Comparison of ENCODE assay signal across 23 cellular contexts in the genomic region with DNA sequence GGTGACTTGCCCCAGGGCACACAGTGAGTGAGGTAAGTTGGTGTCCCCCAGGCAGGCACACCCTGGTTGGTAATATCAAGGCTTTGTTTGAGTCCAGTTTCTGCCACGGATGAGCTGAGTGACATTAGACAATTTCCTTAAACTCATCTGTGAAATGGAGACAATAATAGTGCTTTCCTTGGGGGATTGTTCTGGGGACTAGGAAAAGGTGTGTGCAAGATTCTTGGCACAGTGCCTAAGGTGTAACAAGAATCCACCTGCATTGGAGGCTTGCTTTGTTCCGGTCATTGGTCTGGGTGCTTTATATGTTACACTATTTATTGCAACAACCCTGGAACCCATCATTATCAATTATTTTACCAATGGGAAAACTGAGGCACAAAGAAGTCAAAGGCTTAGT. TPM values are rescaled to one million over a fixed set of nuclear protein-coding genes. Genes with fewer than 3 reads are reported as not detected.
DNase-seq lines count a peak whose midpoint lies in the region; ATAC-seq, FAIRE-seq and TF ChIP-seq lines count a peak whose summit lies in the region.
"Had no signal": no experiment of that assay in that cellular context is flagged by ENCODE, and none has a peak within 500 bp of the region (broad histone marks: within the 10 kb centered on the region; RNA-seq: fewer than 3 reads in every experiment).

No MANE protein-coding gene starts in this region.

- H3K79me2 ChIP-seq in mammary epithelial cell (ENCODE audit: insufficient read depth, low read length), result no peaks in the 10 kb centered on the region

- no peak for TF ChIP-seq CTCF in mammary epithelial cell (conservative IDR thresholded peaks at IDR 0.05 in 1 of 2, IDR thresholded peaks at IDR 0.05 in 1 of 2; ENCODE audit: extremely low read depth in 1 of 2, insufficient read depth in 1 of 2, low read depth in 1 of 2, low read length in 2 of 2)
- no peak for TF ChIP-seq CTCF in breast epithelium (IDR thresholded peaks at IDR 0.05)
- TF ChIP-seq CTCF in foreskin keratinocyte (conservative IDR thresholded peaks at IDR 0.05), result no peak
- no peak for TF ChIP-seq CTCF in kidney (IDR thresholded peaks at IDR 0.05; ENCODE audit: borderline replicate concordance, extremely low read depth, insufficient read depth)

- DNase-seq in mammary epithelial cell, result peak; percentile 38
- DNase-seq in breast epithelium (ENCODE audit: low spot score in 2 of 2), result no peak
- peak; percentile 34 for DNase-seq in NCI-H69 (lab: John Stamatoyannopoulos, UW)
- DNase-seq in foreskin keratinocyte, result peak in 1 of 2 donors; percentile 60
- DNase-seq in kidney, result no peak
- no peak for DNase-seq in nucleus accumbens (lab: John Stamatoyannopoulos, UW)
- DNase-seq: CD4-positive, CD25-positive, alpha-beta regulatory T cell; CD8-positive, alpha-beta T cell; DMS 273 treated with DMSO at 0.1 percent for 48 hours; DMS79; EL; GDM1; GM23248; H9 had no signal

- FAIRE-seq in kidney (lab: Jason Lieb, UNC), result no peak
- FAIRE-seq: A204.1, D721Med, GM12878, GM19239 had no signal

- H3K4me3 ChIP-seq in mammary epithelial cell (replicated peaks in 1 of 3; ENCODE audit: insufficient read depth in 1 of 3, low read depth in 2 of 3, low read length in 3 of 3) (no peak overlapping the region), breast epithelium (no peak overlapping the region), kidney (ENCODE audit: low read length in 2 of 2) (no peak overlapping the region)
- H3K4me3 ChIP-seq: BLaER1, GM12878, GM23248 had no signal

- H3K9ac ChIP-seq in mammary epithelial cell (ENCODE audit: insufficient read depth, low read length) (no peak overlapping the region), kidney (ENCODE audit: low read length in 2 of 2) (no peak overlapping the region)
- H3K9ac ChIP-seq: BLaER1, GM23248 had no signal

- dilution Hi-C loops in mammary epithelial cell (cut with HindIII; ENCODE audit: low sequenced_read_pairs), result no loop called here

- in situ Hi-C loops in mammary epithelial cell (cut with MboI; ENCODE audit: low sequenced_read_pairs in 2 of 2), result loop anchor here in 1 of 2 donors (25.0 kb wide), 1 partner anchor 240 kb away; no protein-coding TSS in a partner anchor

- no peak overlapping the region for H3K4me2 ChIP-seq in mammary epithelial cell (ENCODE audit: insufficient read depth, low read depth, low read length)
- H3K4me2 ChIP-seq: BLaER1 had no signal

- WGBS in mammary epithelial cell (ENCODE audit: low coverage, missing lambda C conversion rate), result 48% methylated on average over 2 of the region's 2 CpGs

- H3K27ac ChIP-seq in mammary epithelial cell (ENCODE audit: insufficient read depth, low read depth, low read length), result no peak overlapping the region
- H3K27ac ChIP-seq in breast epithelium, result no peak overlapping the region
- H3K27ac ChIP-seq in foreskin keratinocyte, result no peak overlapping the region
- no peak overlapping the region for H3K27ac ChIP-seq in kidney (ENCODE audit: low read depth in 2 of 2, low read length in 2 of 2)
- H3K27ac ChIP-seq: 22Rv1, BLaER1, C4-2B, GM23248 had no signal

- H3K36me3 ChIP-seq in mammary epithelial cell (ENCODE audit: insufficient read depth, low read length), result no peaks in the 10 kb centered on the region
- H3K36me3 ChIP-seq in breast epithelium, result no peaks in the 10 kb centered on the region
- no peaks in the 10 kb centered on the region for H3K36me3 ChIP-seq in kidney (ENCODE audit: control insufficient read depth in 1 of 2, insufficient read depth in 2 of 2, low read length in 2 of 2)
- H3K36me3 ChIP-seq: BLaER1 had no signal

- peak; percentile 19 for ATAC-seq in foreskin keratinocyte
- no peak for ATAC-seq in HG03159 (IDR thresholded peaks at IDR 0.05; ENCODE audit: unreplicated experiment)
- ATAC-seq: CD8-positive, alpha-beta T cell; GM12878; HCT116 had no signal

- CTCF ChIA-PET in mammary epithelial cell (lab: Charles Lee; ENCODE audit: low non-redundant PET), result no interaction called here

- no peaks in the 10 kb centered on the region for H4K20me1 ChIP-seq in mammary epithelial cell (ENCODE audit: insufficient read depth, low read length)
- H4K20me1 ChIP-seq: BLaER1 had no signal

- BruUV-seq in mammary epithelial cell (replicated peaks; lab: Mats Ljungman, UMichigan), result no TSS peak

- no peak for TF ChIP-seq POLR2A in breast epithelium (IDR thresholded peaks at IDR 0.05)

- intact Hi-C loops in mammary epithelial cell (cut with micrococcal nuclease), result no loop called here
- intact Hi-C loops in breast epithelium (cut with DNase I; ENCODE audit: low total_unique reads), result no loop called here
- intact Hi-C loops in kidney (cut with DNase I), result no loop called here

- H3K9me3 ChIP-seq in mammary epithelial cell (replicated peaks; ENCODE audit: insufficient read depth, low read length), result no peaks in the 10 kb centered on the region
- no peaks in the 10 kb centered on the region for H3K9me3 ChIP-seq in breast epithelium
- H3K9me3 ChIP-seq in kidney (ENCODE audit: control insufficient read depth in 1 of 2, low read length in 2 of 2), result no peaks in the 10 kb centered on the region
- H3K9me3 ChIP-seq: BLaER1 had no signal

- H3K4me1 ChIP-seq in mammary epithelial cell (ENCODE audit: insufficient read depth, low read length) (peaks cover 18% of the 10 kb centered on the region), breast epithelium (no peaks in the 10 kb centered on the region), foreskin keratinocyte (peaks cover 21% of the 10 kb centered on the region), kidney (ENCODE audit: control insufficient read depth in 1 of 2, insufficient read depth in 1 of 2, low read depth in 1 of 2, low read length in 2 of 2) (peaks cover 0 to 2% of the 10 kb centered on the region in 2 donors)

- H3K27me3 ChIP-seq in mammary epithelial cell (ENCODE audit: insufficient read depth, low read length) (no peaks in the 10 kb centered on the region), breast epithelium (no peaks in the 10 kb centered on the region), foreskin keratinocyte (no peaks in the 10 kb centered on the region)
- H3K27me3 ChIP-seq: BLaER1 had no signal

- no peak overlapping the region for H2AFZ ChIP-seq in mammary epithelial cell (ENCODE audit: low read depth, low read length)
- H2AFZ ChIP-seq: GM23248 had no signal

RNA-seq across cellular contexts. Expression of a gene that starts 50.8 kb away (rescaled TPM):
- total RNA-seq in mammary epithelial cell (10 to 100 TPM; 21.3 to 55.2 TPM), breast epithelium (10 to 100 TPM; 12.3 to 18.7 (median 16.4) TPM), foreskin keratinocyte (20.6 and 28.0 TPM in 2 replicates), kidney (21.2 TPM)
- polyA plus RNA-seq in mammary epithelial cell (15.1 TPM), foreskin keratinocyte (16.8 and 20.6 TPM in 2 replicates), kidney (ENCODE audit: insufficient read depth, low read depth, low replicate concordance) (53.5 TPM)
- 5.8 TPM for polyA minus RNA-seq in mammary epithelial cell

Comparison
In these comparisons a context has a peak if more than half of its experiments do, and no peak if none do; other contexts are left out.
1. DNase-seq: peak in mammary epithelial cell (single experiment) and NCI-H69 (single experiment); none in breast epithelium (0 of 2), kidney (single experiment) and nucleus accumbens (0 of 56).